Comparison of ENCODE assay signal across 8 cellular contexts in genomic region chr2:25251032-25251460, GRCh38.
A peak's percentile ranks its signal among the peaks of the same experiment; 100 is the strongest.
DNase-seq lines count a peak whose midpoint lies in the region; ATAC-seq and TF ChIP-seq lines count a peak whose summit lies in the region.

No MANE protein-coding gene starts in this region.

- H3K4me2 ChIP-seq in DND-41 (ENCODE audit: insufficient read depth, low read length) (peak overlapping the region; percentile 67), Loucy (ENCODE audit: low read depth, low read length, poor library complexity, severe bottlenecking) (peak overlapping the region; percentile 83)

- H3K36me3 ChIP-seq in DND-41 (ENCODE audit: insufficient read depth, low read length) (peaks cover 61% of the 10 kb centered on the region), Loucy (ENCODE audit: insufficient read depth, low read length) (peaks cover 30% of the 10 kb centered on the region; the same call in 1 of the 2 replicates), SJCRH30 (peaks cover 63% of the 10 kb centered on the region)

- peak overlapping the region; percentile 30 for H3K27ac Mint-ChIP-seq in central memory CD8-positive, alpha-beta T cell (ENCODE audit: low read depth)
- H3K27ac Mint-ChIP-seq in naive thymus-derived CD8-positive, alpha-beta T cell: peak overlapping the region; percentile 72 to 96 (median 94)

- H3K27ac ChIP-seq in DND-41 (ENCODE audit: low read length): peak overlapping the region; percentile 78
- no peak overlapping the region for H3K27ac ChIP-seq in SJCRH30

- no peaks in the 10 kb centered on the region for H3K27me3 Mint-ChIP-seq in central memory CD8-positive, alpha-beta T cell
- no peaks in the 10 kb centered on the region for H3K27me3 Mint-ChIP-seq in naive thymus-derived CD8-positive, alpha-beta T cell

- H3K9me3 ChIP-seq in DND-41 (ENCODE audit: insufficient read depth, low read length, severe bottlenecking): no peaks in the 10 kb centered on the region
- H3K9me3 ChIP-seq in Loucy (ENCODE audit: insufficient read depth, low read depth, low read length): no peaks in the 10 kb centered on the region
- H3K9me3 ChIP-seq in SJCRH30 (replicated peaks): no peaks in the 10 kb centered on the region

- peak; percentile 20; the same call in 2 of the 3 replicates for ATAC-seq in DND-41 (ENCODE audit: insufficient read depth, low read depth)
- ATAC-seq in central memory CD8-positive, alpha-beta T cell (replicated peaks; ENCODE audit: extremely low read depth, poor library complexity, severe bottlenecking): no peak
- peak; percentile 48 to 55 for ATAC-seq in naive thymus-derived CD8-positive, alpha-beta T cell
- ATAC-seq in HG02623 (IDR thresholded peaks at IDR 0.05; ENCODE audit: unreplicated experiment): no peak

- peak overlapping the region; percentile 43 to 69; a peak in 3 of 4 replicates for H3K4me3 ChIP-seq in DND-41 (ENCODE audit: low read depth in 1 of 2, low read length in 2 of 2)
- H3K4me3 ChIP-seq in Loucy (ENCODE audit: low read length, poor library complexity, severe bottlenecking): peak overlapping the region; percentile 99
- no peak overlapping the region for H3K4me3 ChIP-seq in SJCRH30

- no peaks in the 10 kb centered on the region for H3K9me2 ChIP-seq in Loucy (replicated peaks; ENCODE audit: low read depth, low read length)

- peaks cover 17% of the 10 kb centered on the region for H3K4me1 Mint-ChIP-seq in central memory CD8-positive, alpha-beta T cell
- peaks cover 37 to 60% (median 47%) of the 10 kb centered on the region in 4 donors for H3K4me1 Mint-ChIP-seq in naive thymus-derived CD8-positive, alpha-beta T cell

- intact Hi-C loops in head of caudate nucleus (cut with DNase I): no loop called here

- DNase-seq in DND-41: peak; percentile 24
- no peak for DNase-seq in central memory CD8-positive, alpha-beta T cell (ENCODE audit: low spot score in 2 of 2)
- peak in 6 of 10 donors; percentile 21 to 41 (median 26) for DNase-seq in naive thymus-derived CD8-positive, alpha-beta T cell
- no peak for DNase-seq in SJCRH30
- no peak for DNase-seq in NCI-H526 (lab: John Stamatoyannopoulos, UW)
- no peak for DNase-seq in head of caudate nucleus

- H3K4me3 Mint-ChIP-seq in central memory CD8-positive, alpha-beta T cell: peak overlapping the region; percentile 69
- H3K4me3 Mint-ChIP-seq in naive thymus-derived CD8-positive, alpha-beta T cell: peak overlapping the region; percentile 86 to 95 (median 92)

- H3K4me1 ChIP-seq in DND-41 (ENCODE audit: insufficient read depth, low read length) (peaks cover 18% of the 10 kb centered on the region), Loucy (ENCODE audit: insufficient read depth, low read length, poor library complexity, severe bottlenecking) (peaks cover 23% of the 10 kb centered on the region), SJCRH30 (no peaks in the 10 kb centered on the region)

- H2AFZ ChIP-seq in DND-41 (ENCODE audit: low read depth, low read length) (no peak overlapping the region), Loucy (ENCODE audit: low read length) (peak overlapping the region; percentile 66; the same call in 1 of the 2 replicates)

- H4K20me1 ChIP-seq in DND-41 (ENCODE audit: insufficient read depth, low read length): peaks cover 13% of the 10 kb centered on the region; the same call in 1 of the 2 replicates
- peaks cover 26% of the 10 kb centered on the region for H4K20me1 ChIP-seq in Loucy (ENCODE audit: insufficient read depth, low read length, poor library complexity, severe bottlenecking)

- H3K27me3 ChIP-seq in DND-41 (ENCODE audit: insufficient read depth, low read length, poor library complexity) (no peaks in the 10 kb centered on the region), Loucy (ENCODE audit: insufficient read depth, low read length, poor library complexity, severe bottlenecking) (no peaks in the 10 kb centered on the region), SJCRH30 (no peaks in the 10 kb centered on the region)

- peaks cover 12% of the 10 kb centered on the region for H3K36me3 Mint-ChIP-seq in central memory CD8-positive, alpha-beta T cell (ENCODE audit: insufficient read depth)
- peaks cover 0 to 59% (median 8%) of the 10 kb centered on the region in 3 donors for H3K36me3 Mint-ChIP-seq in naive thymus-derived CD8-positive, alpha-beta T cell

- peak overlapping the region; percentile 77 for H3K9ac ChIP-seq in DND-41 (ENCODE audit: low read depth, low read length)
- peak overlapping the region; percentile 100 for H3K9ac ChIP-seq in Loucy (ENCODE audit: low read depth, low read length, poor library complexity, severe bottlenecking)

- H3F3A ChIP-seq in Loucy (ENCODE audit: low read depth): 0 out of 2 replicates have a peak, but pooled peaks cover 5% of the 10 kb centered on the region

- TF ChIP-seq CTCF in DND-41 (IDR thresholded peaks at IDR 0.05; ENCODE audit: borderline replicate concordance, extremely low read depth, low read length, poor library complexity, severe bottlenecking) (no peak), Loucy (conservative IDR thresholded peaks at IDR 0.05; ENCODE audit: low read length) (no peak)

- no peaks in the 10 kb centered on the region for H3K9me3 Mint-ChIP-seq in central memory CD8-positive, alpha-beta T cell
- no peaks in the 10 kb centered on the region for H3K9me3 Mint-ChIP-seq in naive thymus-derived CD8-positive, alpha-beta T cell

- POLR2A ChIA-PET in naive thymus-derived CD8-positive, alpha-beta T cell (lab: Charles Lee): interaction anchor here (1.0 to 3.9 kb wide), 16 partner anchors 12 to 86 kb away, joined by 3 to 56 read pairs (median 12); no protein-coding TSS in a partner anchor

- H3K79me2 ChIP-seq in DND-41 (ENCODE audit: insufficient read depth, low read length) (peaks cover 29% of the 10 kb centered on the region), Loucy (ENCODE audit: insufficient read depth, low read length) (peaks cover 61% of the 10 kb centered on the region)

Comparison
In these comparisons a context has a peak if more than half of its experiments do, and no peak if none do; other contexts are left out.
1. ATAC-seq: peak in DND-41 (single experiment) and naive thymus-derived CD8-positive, alpha-beta T cell (2 of 2); none in central memory CD8-positive, alpha-beta T cell (single experiment) and HG02623 (single experiment).
2. DNase-seq: peak in DND-41 (single experiment) and naive thymus-derived CD8-positive, alpha-beta T cell (6 of 10); none in central memory CD8-positive, alpha-beta T cell (0 of 2), SJCRH30 (0 of 2), NCI-H526 (0 of 2) and head of caudate nucleus (0 of 42).